9 cellular contexts compared by ENCODE assay signal in genomic region chr7:129168219-129168991, GRCh38. TPM values are rescaled to one million over a fixed set of nuclear protein-coding genes. Genes with fewer than 3 reads are reported as not detected.
DNase-seq lines count a peak whose midpoint lies in the region; ATAC-seq and TF ChIP-seq lines count a peak whose summit lies in the region.
"Had no signal": no experiment of that assay in that cellular context is flagged by ENCODE, and none has a peak within 500 bp of the region (broad histone marks: within the 10 kb centered on the region; RNA-seq: fewer than 3 reads in every experiment).

No MANE protein-coding gene starts in this region.

- no peaks in the 10 kb centered on the region for H3K27me3 ChIP-seq in muscle layer of duodenum (ENCODE audit: low read depth, low read length)

- POLR2A ChIA-PET in AG04449 (lab: Yijun Ruan, JAX), result no interaction called here

- H3K27ac Mint-ChIP-seq in dendritic cell treated with granulocyte-macrophage colony-stimulating factor and Interleukin-4, amounts not matched to agents 40 ng/mL and 50 ng/mL, for 4 days, result peak overlapping the region; percentile 70

- CTCF ChIA-PET in AG04449 (lab: Yijun Ruan, JAX), result interaction anchor here (1.1 to 10.0 kb wide), 11 partner anchors 8 to 79 kb away, joined by 3 to 297 read pairs (median 7); partner anchors contain the start of gene SMO

- no peak for DNase-seq in AG04449 (ENCODE audit: low read depth, low spot score)
- peak; percentile 55 for DNase-seq in NCI-H1105 treated with DMSO at 0.1 percent for 48 hours (lab: John Stamatoyannopoulos, UW)
- DNase-seq in central memory CD4-positive, alpha-beta T cell, result no peak
- no peak for DNase-seq in foreskin fibroblast
- no peak for DNase-seq in mucosa of gallbladder (ENCODE audit: low spot score)
- DNase-seq: DMS53 had no signal

- peaks cover 2% of the 10 kb centered on the region for H3K27me3 Mint-ChIP-seq in dendritic cell treated with granulocyte-macrophage colony-stimulating factor and Interleukin-4, amounts not matched to agents 40 ng/mL and 50 ng/mL, for 4 days

- ATAC-seq in HG03439 (IDR thresholded peaks at IDR 0.05; ENCODE audit: unreplicated experiment), result no peak

- H3K4me1 ChIP-seq in muscle layer of duodenum (ENCODE audit: control insufficient read depth in 1 of 2, insufficient read depth in 2 of 2, low read length in 2 of 2), result peaks cover 0 to 15% of the 10 kb centered on the region in 2 donors

- TF ChIP-seq CTCF in AG04449 (IDR thresholded peaks at IDR 0.05; ENCODE audit: insufficient read depth, low read length, missing control alignments), result no peak
- no peak for TF ChIP-seq CTCF in foreskin fibroblast (IDR thresholded peaks at IDR 0.05; ENCODE audit: low read depth, low read length)

- intact Hi-C loops in dendritic cell treated with granulocyte-macrophage colony-stimulating factor and Interleukin-4, amounts not matched to agents 40 ng/mL and 50 ng/mL, for 4 days (cut with micrococcal nuclease), result no loop called here

- H3K36me3 Mint-ChIP-seq in dendritic cell treated with granulocyte-macrophage colony-stimulating factor and Interleukin-4, amounts not matched to agents 40 ng/mL and 50 ng/mL, for 4 days (ENCODE audit: low read depth), result peaks cover 58% of the 10 kb centered on the region

- no peak overlapping the region for H3K4me3 Mint-ChIP-seq in dendritic cell treated with granulocyte-macrophage colony-stimulating factor and Interleukin-4, amounts not matched to agents 40 ng/mL and 50 ng/mL, for 4 days

- H3K4me3 ChIP-seq in AG04449 (ENCODE audit: low read depth, low read length) (peak overlapping the region; percentile 55), muscle layer of duodenum (ENCODE audit: low read depth in 1 of 2, low read length in 2 of 2) (peak overlapping the region; percentile 37 to 53), foreskin fibroblast (ENCODE audit: low read depth in 1 of 2, low read length in 2 of 2) (no peak overlapping the region)

- H3K27ac ChIP-seq in muscle layer of duodenum (ENCODE audit: low read length), result no peak overlapping the region

- H3K9me3 ChIP-seq in muscle layer of duodenum (ENCODE audit: control insufficient read depth in 1 of 2, low read length in 2 of 2), result no peaks in the 10 kb centered on the region

- H3K4me1 Mint-ChIP-seq in dendritic cell treated with granulocyte-macrophage colony-stimulating factor and Interleukin-4, amounts not matched to agents 40 ng/mL and 50 ng/mL, for 4 days (ENCODE audit: low read depth), result peaks cover 23% of the 10 kb centered on the region

- H3K36me3 ChIP-seq in muscle layer of duodenum (ENCODE audit: control insufficient read depth in 1 of 2, insufficient read depth in 2 of 2, low read length in 2 of 2), result peaks cover 0 to 4% of the 10 kb centered on the region in 2 donors

- H3K9me3 Mint-ChIP-seq in dendritic cell treated with granulocyte-macrophage colony-stimulating factor and Interleukin-4, amounts not matched to agents 40 ng/mL and 50 ng/mL, for 4 days, result no peaks in the 10 kb centered on the region

RNA-seq across cellular contexts. Expression of gene SMO, which starts 20.0 kb away (rescaled TPM):
- total RNA-seq in mucosa of gallbladder, result 15.8 TPM

RNA-seq across cellular contexts. Expression of gene TSPAN33, which starts 23.9 kb away (rescaled TPM):
- 16.2 TPM for total RNA-seq in mucosa of gallbladder

RNA-seq across cellular contexts. Expression of gene AHCYL2, which starts 56.4 kb away (rescaled TPM):
- 165 TPM for total RNA-seq in mucosa of gallbladder

Comparison
In these comparisons a context has a peak if more than half of its experiments do, and no peak if none do; other contexts are left out.
1. H3K4me3 ChIP-seq: peak in AG04449 (single experiment) and muscle layer of duodenum (2 of 2); none in foreskin fibroblast (0 of 2).